8 cellular contexts compared by ENCODE assay signal in genomic region chr3:156554515-156554841, GRCh38. TPM values are rescaled to one million over a fixed set of nuclear protein-coding genes. Genes with fewer than 3 reads are reported as not detected.
DNase-seq lines count a peak whose midpoint lies in the region; ATAC-seq, FAIRE-seq and TF ChIP-seq lines count a peak whose summit lies in the region.

No MANE protein-coding gene starts in this region.

- FAIRE-seq in GM12892 (lab: Jason Lieb, UNC), result no peak

- TF ChIP-seq EP300 in esophagus muscularis mucosa (IDR thresholded peaks at IDR 0.05), result no peak

- H3K27me3 ChIP-seq in Peyer's patch (no peaks in the 10 kb centered on the region), esophagus muscularis mucosa (no peaks in the 10 kb centered on the region), prostate gland (replicated peaks; ENCODE audit: insufficient read depth) (no peaks in the 10 kb centered on the region)

- H3K9me3 ChIP-seq in Peyer's patch (no peaks in the 10 kb centered on the region), esophagus muscularis mucosa (no peaks in the 10 kb centered on the region), prostate gland (no peaks in the 10 kb centered on the region)

- intact Hi-C loops in esophagus muscularis mucosa (cut with DNase I) (loop anchor here (10.0 kb wide), 1 partner anchor 270 kb away; the partner anchor contains the start of gene LEKR1), prostate gland (cut with DNase I) (no loop called here)

- H3K27ac ChIP-seq in Peyer's patch, result peak overlapping the region; percentile 80 to 89 (median 86)
- peak overlapping the region; percentile 86 to 88 (median 88) for H3K27ac ChIP-seq in esophagus muscularis mucosa (replicated peaks in 1 of 4)
- H3K27ac ChIP-seq in prostate gland, result peak overlapping the region; percentile 78 to 79

- no peak for TF ChIP-seq POLR2A in Peyer's patch (IDR thresholded peaks at IDR 0.05)
- no peak for TF ChIP-seq POLR2A in esophagus muscularis mucosa (IDR thresholded peaks at IDR 0.05; ENCODE audit: low read depth)
- no peak for TF ChIP-seq POLR2A in prostate gland (IDR thresholded peaks at IDR 0.05)
- TF ChIP-seq POLR2A in GM12892 (IDR thresholded peaks at IDR 0.05; ENCODE audit: low read depth, low read length), result no peak

- ATAC-seq in GM21515 (IDR thresholded peaks at IDR 0.05; ENCODE audit: unreplicated experiment), result no peak
- no peak for ATAC-seq in HG02884 (IDR thresholded peaks at IDR 0.05; ENCODE audit: unreplicated experiment)

- DNase-seq in GM13977 (ENCODE audit: low spot score) (peak; percentile 12), Peyer's patch (peak in 1 of 3 donors; percentile 41), esophagus muscularis mucosa (ENCODE audit: extremely low spot score) (no peak), prostate gland (ENCODE audit: low spot score) (no peak), epidermal melanocyte (ENCODE audit: insufficient read length, low spot score) (no peak), GM12892 (ENCODE audit: insufficient read length) (no peak)

- 0% methylated on average over 9 of the region's 11 CpGs for WGBS in esophagus muscularis mucosa
- WGBS in prostate gland, result 0% methylated on average over 11 of the region's 11 CpGs

- in situ Hi-C loops in GM13977 (cut with MboI; ENCODE audit: low pct_unique_long_range_greater_than_20kb, low sequenced_read_pairs, unreplicated experiment), result loop anchor here (10.0 kb wide), 1 partner anchor 110 kb away; no protein-coding TSS in a partner anchor

- TF ChIP-seq CTCF in GM13977 (IDR thresholded peaks at IDR 0.05; ENCODE audit: extremely low read depth, insufficient read depth, missing control alignments), result no peak
- TF ChIP-seq CTCF in Peyer's patch (IDR thresholded peaks at IDR 0.05), result no peak
- no peak for TF ChIP-seq CTCF in esophagus muscularis mucosa (IDR thresholded peaks at IDR 0.05)
- TF ChIP-seq CTCF in prostate gland (IDR thresholded peaks at IDR 0.05), result no peak

- peaks cover 0 to 14% (median 0%) of the 10 kb centered on the region in 3 donors for H3K36me3 ChIP-seq in Peyer's patch
- peaks cover 0 to 26% (median 5%) of the 10 kb centered on the region in 4 donors for H3K36me3 ChIP-seq in esophagus muscularis mucosa
- no peaks in the 10 kb centered on the region for H3K36me3 ChIP-seq in prostate gland

- H3K4me3 ChIP-seq in Peyer's patch (peak overlapping the region; percentile 75 to 88 (median 80)), esophagus muscularis mucosa (peak overlapping the region; percentile 75 to 95 (median 79)), prostate gland (peak overlapping the region; percentile 60 to 87)

- peaks cover 0 to 17% (median 0%) of the 10 kb centered on the region in 4 donors for H3K4me1 ChIP-seq in Peyer's patch
- H3K4me1 ChIP-seq in esophagus muscularis mucosa, result peaks cover 24 to 52% (median 49%) of the 10 kb centered on the region in 4 donors
- no peaks in the 10 kb centered on the region for H3K4me1 ChIP-seq in prostate gland (replicated peaks)

RNA-seq across cellular contexts. Expression of gene SSR3, which starts 0.4 kb away (rescaled TPM):
- total RNA-seq in Peyer's patch (10 to 100 TPM; 47.6 to 78.4 (median 58.3) TPM), esophagus muscularis mucosa (100 to 1,000 TPM; 170 to 211 (median 207) TPM), prostate gland (100 to 1,000 TPM; 102 to 142 TPM)
- polyA plus RNA-seq in GM12892 (2012; ENCODE audit: missing spikeins), result 200 TPM
